In genomic region chr5:98975223-98975622, GRCh38 we compare ENCODE assay signal across 23 cellular contexts. TPM values are rescaled to one million over a fixed set of nuclear protein-coding genes. Genes with fewer than 3 reads are reported as not detected.
DNase-seq lines count a peak whose midpoint lies in the region; ATAC-seq, FAIRE-seq and TF ChIP-seq lines count a peak whose summit lies in the region.
"Had no signal": no experiment of that assay in that cellular context is flagged by ENCODE, and none has a peak within 500 bp of the region (broad histone marks: within the 10 kb centered on the region; RNA-seq: fewer than 3 reads in every experiment).

No MANE protein-coding gene starts in this region.

- DNase-seq in T-helper 17 cell (no peak), renal cortical epithelial cell (ENCODE audit: low read depth) (peak; percentile 59), RCC 7860 (ENCODE audit: low spot score) (no peak)
- DNase-seq: activated CD4-positive, CD25-positive, alpha-beta regulatory T cell treated with anti-CD3 and anti-CD28 coated beads, Interleukin-2, amount 50 U/mL, for 72 hours; activated T-cell treated with anti-CD3 and anti-CD28 coated beads, Interleukin-2, amount 50 U/mL, for 48 hours; GF-D8; HCEC 1CT; hypothalamus; left ventricle myocardium superior; NCI-H1105; NCI-H524; nephron progenitor cell; Peyer's patch; sigmoid colon; stimulated activated CD4-positive, alpha-beta T cell treated with anti-CD3 and anti-CD28 coated beads, Interleukin-4, amount 100 ng/mL, for 4 hours; stimulated activated naive CD4-positive, alpha-beta T cell had no signal

- H3K4me3 Mint-ChIP-seq in T-helper 17 cell, result no peak overlapping the region
- H3K4me3 Mint-ChIP-seq: nephron progenitor cell; T-helper 1 cell treated with Interleukin-12 subunit alpha and Interleukin-12 subunit beta and Interleukin-4 antibody, amounts not matched to agents 30 μg/mL and 1 μg/mL, for 36 hours had no signal

- no peaks in the 10 kb centered on the region for H3K9me3 ChIP-seq in T-helper 17 cell (ENCODE audit: control insufficient read depth, low read length, poor library complexity, severe bottlenecking)
- H3K9me3 ChIP-seq: Peyer's patch, sigmoid colon had no signal

- ATAC-seq in GM18505 (IDR thresholded peaks at IDR 0.05; ENCODE audit: unreplicated experiment), result peak; percentile 25
- ATAC-seq in HG02759 (IDR thresholded peaks at IDR 0.05; ENCODE audit: unreplicated experiment), result peak; percentile 49
- peak; percentile 35 for ATAC-seq in T-helper 17 cell
- ATAC-seq in HG02970 (IDR thresholded peaks at IDR 0.05; ENCODE audit: low FRiP score, unreplicated experiment), result no peak
- no peak for ATAC-seq in HG03095 (IDR thresholded peaks at IDR 0.05; ENCODE audit: unreplicated experiment)
- ATAC-seq: left ventricle myocardium superior had no signal

- H3K27me3 Mint-ChIP-seq in T-helper 17 cell, result no peaks in the 10 kb centered on the region
- H3K27me3 Mint-ChIP-seq: CD4-positive, alpha-beta memory T cell had no signal

- peaks cover 12% of the 10 kb centered on the region for H3K4me1 Mint-ChIP-seq in T-helper 17 cell
- H3K4me1 Mint-ChIP-seq: nephron progenitor cell had no signal

- H3K36me3 Mint-ChIP-seq in T-helper 17 cell (ENCODE audit: low read depth), result peaks cover 5% of the 10 kb centered on the region
- H3K36me3 Mint-ChIP-seq: CD4-positive, alpha-beta memory T cell had no signal

- no peak for FAIRE-seq in RCC 7860 (lab: Jason Lieb, UNC)
- FAIRE-seq: colon had no signal

- H3K27ac Mint-ChIP-seq in T-helper 17 cell, result peak overlapping the region; percentile 34
- H3K27ac Mint-ChIP-seq: nephron progenitor cell; T-helper 1 cell treated with Interleukin-12 subunit alpha and Interleukin-12 subunit beta and Interleukin-4 antibody, amounts not matched to agents 30 μg/mL and 1 μg/mL, for 36 hours had no signal

- no peak for TF ChIP-seq POLR2A in GM18505 (IDR thresholded peaks at IDR 0.05; ENCODE audit: borderline replicate concordance, extremely low read depth, insufficient read depth, insufficient read length)

RNA-seq across cellular contexts. Expression of gene CHD1, which starts 46.4 kb away (rescaled TPM):
- total RNA-seq in T-helper 17 cell, result 100 to 1,000 TPM; 170 to 199 TPM
- 65.8 and 91.1 TPM in 2 replicates for total RNA-seq in renal cortical epithelial cell

Comparison
In these comparisons a context has a peak if more than half of its experiments do, and no peak if none do; other contexts are left out.
1. ATAC-seq: peak in GM18505 (single experiment), HG02759 (single experiment) and T-helper 17 cell (single experiment); none in HG02970 (single experiment) and HG03095 (single experiment).